In genomic region chr22:36086170-36086490, GRCh38 we compare ENCODE assay signal across 17 cellular contexts. TPM values are rescaled to one million over a fixed set of nuclear protein-coding genes. Genes with fewer than 3 reads are reported as not detected.
A peak's percentile ranks its signal among the peaks of the same experiment; 100 is the strongest.
DNase-seq lines count a peak whose midpoint lies in the region; TF ChIP-seq lines count a peak whose summit lies in the region.
"Had no signal": no experiment of that assay in that cellular context is flagged by ENCODE, and none has a peak within 500 bp of the region (broad histone marks: within the 10 kb centered on the region; RNA-seq: fewer than 3 reads in every experiment).

No MANE protein-coding gene starts in this region.

- H3K79me1 ChIP-seq in trophoblast cell (ENCODE audit: low read length), result no peaks in the 10 kb centered on the region

- H3K9ac ChIP-seq in endodermal cell (ENCODE audit: extremely low read depth, low read length, poor library complexity, severe bottlenecking) (no peak overlapping the region), trophoblast cell (ENCODE audit: low read length) (no peak overlapping the region)

- H3K27ac Mint-ChIP-seq in endodermal cell, result no peak overlapping the region
- H3K27ac Mint-ChIP-seq: activated CD4-positive, alpha-beta T cell treated with anti-CD3 and anti-CD28 coated beads, Interleukin-2, amount 10 ng/mL, durations not matched to agents 24 days and 14 days; activated T-helper 2 cell treated with anti-CD3 and anti-CD28 coated beads, Interferon-gamma antibody, Interleukin-2, Interleukin-4, amounts not matched to agents 10 μg/mL and 5 μg/mL and 100 μg/mL, durations not matched to agents 14 hours and 24 hours and 36 hours had no signal

- H3K23ac ChIP-seq in trophoblast cell (ENCODE audit: low read length), result no peak overlapping the region

- no peak overlapping the region for H4K8ac ChIP-seq in trophoblast cell (ENCODE audit: low read depth, low read length)

- no peak overlapping the region for H4K91ac ChIP-seq in trophoblast cell (ENCODE audit: low read depth, low read length)

- H3K9me3 ChIP-seq in endodermal cell (ENCODE audit: control insufficient read depth, low read length) (no peaks in the 10 kb centered on the region), trophoblast cell (ENCODE audit: insufficient read depth, low read depth, low read length) (no peaks in the 10 kb centered on the region)
- H3K9me3 ChIP-seq: esophagus muscularis mucosa, thyroid gland had no signal

- peaks cover 4% of the 10 kb centered on the region for H3K4me1 Mint-ChIP-seq in endodermal cell

- H3K27me3 ChIP-seq in endodermal cell (ENCODE audit: control insufficient read depth, insufficient read depth, low read length, poor library complexity, severe bottlenecking) (no peaks in the 10 kb centered on the region), trophoblast cell (ENCODE audit: insufficient read depth, low read length) (no peaks in the 10 kb centered on the region)
- H3K27me3 ChIP-seq: cardiac muscle cell, esophagus muscularis mucosa, thyroid gland had no signal

- no peak overlapping the region for H2AFZ ChIP-seq in trophoblast cell (ENCODE audit: insufficient read depth, low read length, poor library complexity)

- no peak overlapping the region for H3K4ac ChIP-seq in trophoblast cell (ENCODE audit: low read depth, low read length)

- H3K27me3 Mint-ChIP-seq in endodermal cell (ENCODE audit: insufficient read depth), result no peaks in the 10 kb centered on the region
- H3K27me3 Mint-ChIP-seq: activated CD4-positive, alpha-beta T cell treated with anti-CD3 and anti-CD28 coated beads, Interleukin-2, amount 10 ng/mL, durations not matched to agents 24 days and 14 days had no signal

- WGBS in endodermal cell (ENCODE audit: insufficient coverage in 1 of 2, insufficient read length in 1 of 2), 2 experiments, result 87 to 100% methylated on average over 1 to 6 of the region's 6 CpGs
- WGBS in trophoblast cell (ENCODE audit: extremely low coverage, insufficient coverage, insufficient read length), result no CpG with 5 or more reads among the region's 6 CpGs

- H3K9me3 Mint-ChIP-seq in endodermal cell, result no peaks in the 10 kb centered on the region
- H3K9me3 Mint-ChIP-seq: activated CD4-positive, alpha-beta T cell treated with anti-CD3 and anti-CD28 coated beads, Interleukin-2, amount 10 ng/mL, durations not matched to agents 24 days and 14 days; activated T-helper 2 cell treated with anti-CD3 and anti-CD28 coated beads, Interferon-gamma antibody, Interleukin-2, Interleukin-4, amounts not matched to agents 10 μg/mL and 5 μg/mL and 100 μg/mL, durations not matched to agents 14 hours and 24 hours and 36 hours had no signal

- H3K4me1 ChIP-seq in endodermal cell (ENCODE audit: control insufficient read depth, insufficient read depth, low read length) (no peaks in the 10 kb centered on the region), trophoblast cell (ENCODE audit: control insufficient read depth in 1 of 2, insufficient read depth in 2 of 2, low read length in 2 of 2) (peaks cover 0 to 7% of the 10 kb centered on the region in 2 experiments)
- H3K4me1 ChIP-seq: esophagus muscularis mucosa had no signal

- no peak overlapping the region for H3K18ac ChIP-seq in trophoblast cell (ENCODE audit: low read length)

- no peaks in the 10 kb centered on the region for H3K36me3 ChIP-seq in endodermal cell (ENCODE audit: control insufficient read depth, insufficient read depth, low read length)
- H3K36me3 ChIP-seq in trophoblast cell (ENCODE audit: control insufficient read depth in 1 of 2, insufficient read depth in 2 of 2, low read length in 2 of 2), result no peaks in the 10 kb centered on the region
- H3K36me3 ChIP-seq: cardiac muscle cell, esophagus muscularis mucosa, thyroid gland had no signal

- no peak overlapping the region for H3K14ac ChIP-seq in trophoblast cell (ENCODE audit: low read length)

- no peaks in the 10 kb centered on the region for H3K36me3 Mint-ChIP-seq in endodermal cell (ENCODE audit: low read depth)

- no peak overlapping the region for H2BK12ac ChIP-seq in trophoblast cell (ENCODE audit: low read length)

- no peak overlapping the region for H3K4me2 ChIP-seq in trophoblast cell (ENCODE audit: low read length)

- no peak overlapping the region for H3K27ac ChIP-seq in endodermal cell (ENCODE audit: low read depth, low read length)
- H3K27ac ChIP-seq in trophoblast cell (ENCODE audit: low read depth, low read length), result no peak overlapping the region
- H3K27ac ChIP-seq: cardiac muscle cell, esophagus muscularis mucosa, thyroid gland had no signal

- H2AK5ac ChIP-seq in trophoblast cell (ENCODE audit: low read length), result no peak overlapping the region

- no peak overlapping the region for H3K4me3 ChIP-seq in endodermal cell (ENCODE audit: low read length)
- no peak overlapping the region for H3K4me3 ChIP-seq in trophoblast cell (ENCODE audit: low read depth, low read length)
- H3K4me3 ChIP-seq: cardiac muscle cell, esophagus muscularis mucosa, thyroid gland had no signal

- peak; percentile 26 for DNase-seq in EL
- peak; percentile 2 for DNase-seq in NCI-H226
- DNase-seq in endodermal cell, result peak; percentile 67
- peak; percentile 83 to 85 for DNase-seq in trophoblast cell
- no peak for DNase-seq in dermis blood vessel endothelial cell
- DNase-seq in SHP77 treated with DMSO at 0.1 percent for 48 hours (lab: John Stamatoyannopoulos, UW), result no peak
- DNase-seq in NCI-H1436 treated with DMSO at 0.1 percent for 48 hours (lab: John Stamatoyannopoulos, UW), result no peak
- DNase-seq: activated CD4-positive, alpha-beta T cell treated with anti-CD3 and anti-CD28 coated beads, Interleukin-2, amount 10 ng/mL, durations not matched to agents 24 days and 14 days; NCI-H1694 treated with DMSO at 0.1 percent for 48 hours; NK-92 treated with Interleukin-12 subunit alpha and Interleukin-12 subunit beta, amount 100 ng/mL, for 24 hours; right cardiac atrium; RPMI8226; stimulated activated naive CD4-positive, alpha-beta T cell; thyroid gland had no signal

- no peak overlapping the region for H2BK5ac ChIP-seq in trophoblast cell (ENCODE audit: low read depth, low read length, poor library complexity)

- H3K79me2 ChIP-seq in trophoblast cell (ENCODE audit: control insufficient read depth, insufficient read depth, low read length, poor library complexity), result no peaks in the 10 kb centered on the region

- no peak overlapping the region for H2BK120ac ChIP-seq in trophoblast cell (ENCODE audit: insufficient read depth, low read length, poor library complexity)

- TF ChIP-seq CTCF in endodermal cell (conservative IDR thresholded peaks at IDR 0.05), result no peak

- no peak overlapping the region for H3K4me3 Mint-ChIP-seq in endodermal cell
- H3K4me3 Mint-ChIP-seq: activated CD4-positive, alpha-beta T cell treated with anti-CD3 and anti-CD28 coated beads, Interleukin-2, amount 10 ng/mL, durations not matched to agents 24 days and 14 days had no signal

- no peak overlapping the region for H4K12ac ChIP-seq in trophoblast cell (ENCODE audit: low read depth, low read length)

RNA-seq across cellular contexts. Expression of gene RBFOX2, which starts 57.5 kb away (rescaled TPM):
- 100 to 1,000 TPM; 104 to 120 TPM for total RNA-seq in endodermal cell
- polyA plus RNA-seq in endodermal cell (2013, experiment 1 of 2), result 137 TPM
- polyA plus RNA-seq in endodermal cell (2013, experiment 2 of 2), result 135 TPM
- polyA plus RNA-seq in trophoblast cell (2013), result 91.2 and 98.7 TPM in 2 replicates
- total RNA-seq in dermis blood vessel endothelial cell, result 107 and 149 TPM in 2 replicates

Comparison
In these comparisons a context has a peak if more than half of its experiments do, and no peak if none do; other contexts are left out.
1. DNase-seq: peak in EL (single experiment), NCI-H226 (single experiment), endodermal cell (single experiment) and trophoblast cell (2 of 2); none in dermis blood vessel endothelial cell (single experiment), SHP77 treated with DMSO at 0.1 percent for 48 hours (single experiment) and NCI-H1436 treated with DMSO at 0.1 percent for 48 hours (single experiment).